ENCODE assay signal across 13 cellular contexts in genomic region chr3:48563382-48563918, GRCh38. TPM values are rescaled to one million over a fixed set of nuclear protein-coding genes. Genes with fewer than 3 reads are reported as not detected.
DNase-seq lines count a peak whose midpoint lies in the region; ATAC-seq, FAIRE-seq and TF ChIP-seq lines count a peak whose summit lies in the region.
"Had no signal": no experiment of that assay in that cellular context is flagged by ENCODE, and none has a peak within 500 bp of the region (broad histone marks: within the 10 kb centered on the region; RNA-seq: fewer than 3 reads in every experiment).

A gene with protein sequence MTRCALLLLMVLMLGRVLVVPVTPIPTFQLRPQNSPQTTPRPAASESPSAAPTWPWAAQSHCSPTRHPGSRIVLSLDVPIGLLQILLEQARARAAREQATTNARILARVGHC (minus strand): TSS chr3:48563781. CDS start chr3:48563124, 657 bp downstream.

- no peaks in the 10 kb centered on the region for H3K27me3 ChIP-seq in bronchial epithelial cell (ENCODE audit: control insufficient read depth, insufficient read depth, low read length)
- H3K27me3 ChIP-seq: tibial artery had no signal

- no peak for ATAC-seq in natural killer cell
- no peak for ATAC-seq in GM18907 (IDR thresholded peaks at IDR 0.05; ENCODE audit: unreplicated experiment)
- ATAC-seq in Right ventricle myocardium superior (ENCODE audit: poor library complexity), result no peak
- no peak for ATAC-seq in GM19324 (IDR thresholded peaks at IDR 0.05; ENCODE audit: low FRiP score, unreplicated experiment)
- ATAC-seq in GM18505 (IDR thresholded peaks at IDR 0.05; ENCODE audit: unreplicated experiment), result no peak
- ATAC-seq: sciatic nerve had no signal

- H3K4me3 Mint-ChIP-seq in CD14-positive monocyte, result peak within 1 kb of the TSS; percentile 34 to 78
- peak within 1 kb of the TSS; percentile 65 for H3K4me3 Mint-ChIP-seq in natural killer cell
- H3K4me3 Mint-ChIP-seq: IgD-negative memory B cell had no signal

- DNase-seq in CD14-positive monocyte (ENCODE audit: low spot score), result no peak
- DNase-seq in NB4 (ENCODE audit: low read depth), result peak; percentile 82
- DNase-seq in bronchial epithelial cell (ENCODE audit: low read depth), result no peak
- no peak for DNase-seq in natural killer cell
- DNase-seq in Right ventricle myocardium superior, result no peak
- DNase-seq: SHP77 treated with DMSO at 0.1 percent for 48 hours had no signal

- intact Hi-C loops in CD14-positive monocyte (cut with micrococcal nuclease), result no loop called here
- intact Hi-C loops in natural killer cell (cut with micrococcal nuclease), result no loop called here
- intact Hi-C loops in Right ventricle myocardium superior (cut with DNase I), result loop anchor here (5.0 kb wide), 1 partner anchor 44 kb away; the partner anchor contains the start of gene UQCRC1

- peak within 1 kb of the TSS; percentile 53 for H3K4me3 ChIP-seq in NB4 (ENCODE audit: low read depth, low read length)
- no peak within 1 kb of the TSS for H3K4me3 ChIP-seq in bronchial epithelial cell (ENCODE audit: low read depth, low read length)
- H3K4me3 ChIP-seq: tibial artery had no signal

- H3K36me3 Mint-ChIP-seq in CD14-positive monocyte (peaks cover 0 to 4% of the 10 kb centered on the region in 2 donors), natural killer cell (no peaks in the 10 kb centered on the region)
- H3K36me3 Mint-ChIP-seq: IgD-negative memory B cell had no signal

- H3K36me3 ChIP-seq in bronchial epithelial cell (ENCODE audit: control insufficient read depth, insufficient read depth, low read length), result peaks cover 38% of the 10 kb centered on the region
- H3K36me3 ChIP-seq: tibial artery had no signal

- no peak for TF ChIP-seq POLR2A in NB4 (IDR thresholded peaks at IDR 0.05; ENCODE audit: extremely low read depth, insufficient read length)
- no peak for TF ChIP-seq POLR2A in GM18505 (IDR thresholded peaks at IDR 0.05; ENCODE audit: borderline replicate concordance, extremely low read depth, insufficient read depth, insufficient read length)

- peaks cover 0 to 2% (median 0%) of the 10 kb centered on the region in 7 donors for H3K9me3 Mint-ChIP-seq in CD14-positive monocyte
- H3K9me3 Mint-ChIP-seq in natural killer cell, result no peaks in the 10 kb centered on the region
- H3K9me3 Mint-ChIP-seq: activated T-helper 2 cell treated with anti-CD3 and anti-CD28 coated beads, Interferon-gamma antibody, Interleukin-2, Interleukin-4, amounts not matched to agents 10 μg/mL and 5 μg/mL and 100 μg/mL, durations not matched to agents 14 hours and 24 hours and 36 hours; IgD-negative memory B cell had no signal

- no peak for FAIRE-seq in bronchial epithelial cell (lab: Jason Lieb, UNC)

- H3K27ac Mint-ChIP-seq in CD14-positive monocyte, result peak within 1 kb of the TSS; percentile 83 to 98 (median 96)
- peak within 1 kb of the TSS; percentile 20 to 94 for H3K27ac Mint-ChIP-seq in natural killer cell
- H3K27ac Mint-ChIP-seq: activated T-helper 2 cell treated with anti-CD3 and anti-CD28 coated beads, Interferon-gamma antibody, Interleukin-2, Interleukin-4, amounts not matched to agents 10 μg/mL and 5 μg/mL and 100 μg/mL, durations not matched to agents 14 hours and 24 hours and 36 hours; IgD-negative memory B cell had no signal

- TF ChIP-seq CTCF in CD14-positive monocyte (IDR thresholded peaks at IDR 0.05), result no peak
- no peak for TF ChIP-seq CTCF in NB4 (IDR thresholded peaks at IDR 0.05; ENCODE audit: low read depth, low read length)
- TF ChIP-seq CTCF in bronchial epithelial cell (IDR thresholded peaks at IDR 0.05; ENCODE audit: insufficient read depth, low read length, severe bottlenecking), result no peak
- TF ChIP-seq CTCF in natural killer cell (IDR thresholded peaks at IDR 0.05), result no peak

- H3K27me3 Mint-ChIP-seq in CD14-positive monocyte (ENCODE audit: low read depth in 3 of 3), result peaks cover 0 to 12% (median 1%) of the 10 kb centered on the region in 3 donors
- no peaks in the 10 kb centered on the region for H3K27me3 Mint-ChIP-seq in natural killer cell (ENCODE audit: low read depth in 2 of 2)
- H3K27me3 Mint-ChIP-seq: IgD-negative memory B cell had no signal

- peaks cover 79% of the 10 kb centered on the region for H3K4me1 Mint-ChIP-seq in CD14-positive monocyte
- H3K4me1 Mint-ChIP-seq in natural killer cell, result peaks cover 21 to 52% of the 10 kb centered on the region in 2 donors

RNA-seq across cellular contexts. Expression of the gene that starts here (rescaled TPM):
- not detected for polyA plus RNA-seq in CD14-positive monocyte
- total RNA-seq in bronchial epithelial cell (9.6 and 12.9 TPM in 2 replicates), natural killer cell (not detected), Right ventricle myocardium superior (not detected)
- total RNA-seq: activated T-helper 2 cell treated with anti-CD3 and anti-CD28 coated beads, Interferon-gamma antibody, Interleukin-2, Interleukin-4, amounts not matched to agents 10 μg/mL and 5 μg/mL and 100 μg/mL, durations not matched to agents 14 hours and 24 hours and 36 hours; sciatic nerve had no signal
- polyA plus RNA-seq: IgD-negative memory B cell had no signal
